14 cellular contexts compared by ENCODE assay signal in the genomic region with DNA sequence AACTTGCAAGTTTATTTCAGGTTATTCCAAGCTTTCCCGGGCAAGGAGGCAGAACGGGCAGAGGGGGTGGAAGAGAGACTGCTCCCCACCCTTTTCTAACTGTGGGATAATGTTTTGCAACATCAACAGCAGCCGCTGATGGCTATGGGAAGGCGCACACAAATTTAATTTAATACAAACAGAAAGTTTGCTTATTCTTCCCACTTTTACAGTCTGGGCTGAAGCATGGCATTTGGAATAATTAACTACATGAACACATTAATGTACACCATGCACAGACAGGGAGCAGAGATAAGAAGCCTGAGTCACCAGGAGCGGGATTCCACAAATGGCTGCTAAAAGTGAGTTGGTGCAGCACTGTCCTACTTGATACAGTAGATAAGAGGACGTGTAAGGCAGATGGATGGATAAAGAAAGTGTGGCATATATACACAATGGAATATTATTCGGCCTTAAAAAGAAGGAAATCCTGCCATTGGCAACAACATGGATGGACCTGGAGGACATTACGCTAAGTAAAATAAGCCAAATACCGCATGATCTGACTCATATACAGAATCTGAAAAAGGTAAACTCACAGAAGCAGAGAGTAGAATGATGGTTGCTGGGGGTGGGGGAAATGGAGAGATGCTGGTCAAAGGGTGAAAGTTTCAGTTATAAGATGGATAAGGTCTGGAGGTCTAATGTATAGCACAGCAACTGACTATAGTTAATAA. TPM values are rescaled to one million over a fixed set of nuclear protein-coding genes. Genes with fewer than 3 reads are reported as not detected.
DNase-seq lines count a peak whose midpoint lies in the region; ATAC-seq and TF ChIP-seq lines count a peak whose summit lies in the region.
"Had no signal": no experiment of that assay in that cellular context is flagged by ENCODE, and none has a peak within 500 bp of the region (broad histone marks: within the 10 kb centered on the region; RNA-seq: fewer than 3 reads in every experiment).

No MANE protein-coding gene starts in this region.

- CTCF ChIA-PET in mammary epithelial cell (lab: Charles Lee; ENCODE audit: low non-redundant PET), result no interaction called here

- H3F3A ChIP-seq in Loucy (ENCODE audit: low read depth), result no peaks in the 10 kb centered on the region

- H3K4me3 ChIP-seq in Loucy (ENCODE audit: low read length, poor library complexity, severe bottlenecking) (no peak overlapping the region), mammary epithelial cell (replicated peaks in 1 of 3; ENCODE audit: insufficient read depth in 1 of 3, low read depth in 2 of 3, low read length in 3 of 3) (no peak overlapping the region), muscle layer of colon (ENCODE audit: low read depth in 1 of 2, low read length in 2 of 2) (no peak overlapping the region), thoracic aorta (no peak overlapping the region)

- H3K27ac ChIP-seq in mammary epithelial cell (ENCODE audit: insufficient read depth, low read depth, low read length) (no peak overlapping the region), muscle layer of colon (ENCODE audit: low read depth, low read length) (peak overlapping the region; percentile 72), thoracic aorta (peak overlapping the region; percentile 18 to 44)

- H3K9me3 ChIP-seq in Loucy (ENCODE audit: insufficient read depth, low read depth, low read length) (no peaks in the 10 kb centered on the region), mammary epithelial cell (replicated peaks; ENCODE audit: insufficient read depth, low read length) (no peaks in the 10 kb centered on the region), muscle layer of colon (ENCODE audit: low read length) (no peaks in the 10 kb centered on the region), thoracic aorta (no peaks in the 10 kb centered on the region)

- ATAC-seq in thoracic aorta (ENCODE audit: insufficient number of reproducible peaks, low FRiP score, low read depth), result no peak
- ATAC-seq: WTC11 had no signal

- no TSS peak for BruUV-seq in mammary epithelial cell (replicated peaks; lab: Mats Ljungman, UMichigan)

- H3K4me1 ChIP-seq in Loucy (ENCODE audit: insufficient read depth, low read length, poor library complexity, severe bottlenecking) (peaks cover 29% of the 10 kb centered on the region), mammary epithelial cell (ENCODE audit: insufficient read depth, low read length) (peaks cover 16% of the 10 kb centered on the region), muscle layer of colon (ENCODE audit: insufficient read depth, low read length) (peaks cover 18% of the 10 kb centered on the region), thoracic aorta (ENCODE audit: control insufficient read depth in 1 of 2, low read depth in 2 of 2) (peaks cover 6 to 24% of the 10 kb centered on the region in 2 donors)

- H3K9me2 ChIP-seq in Loucy (replicated peaks; ENCODE audit: low read depth, low read length), result no peaks in the 10 kb centered on the region

- H3K36me3 ChIP-seq in Loucy (ENCODE audit: insufficient read depth, low read length), result no peaks in the 10 kb centered on the region
- no peaks in the 10 kb centered on the region for H3K36me3 ChIP-seq in mammary epithelial cell (ENCODE audit: insufficient read depth, low read length)
- no peaks in the 10 kb centered on the region for H3K36me3 ChIP-seq in muscle layer of colon (ENCODE audit: insufficient read depth, low read length)
- no peaks in the 10 kb centered on the region for H3K36me3 ChIP-seq in thoracic aorta

- peak overlapping the region; percentile 1 for H3K9ac ChIP-seq in Loucy (ENCODE audit: low read depth, low read length, poor library complexity, severe bottlenecking)
- H3K9ac ChIP-seq in mammary epithelial cell (ENCODE audit: insufficient read depth, low read length), result no peak overlapping the region
- H3K9ac ChIP-seq in muscle layer of colon (ENCODE audit: low read length), result no peak overlapping the region

- no peak for TF ChIP-seq CTCF in Loucy (conservative IDR thresholded peaks at IDR 0.05; ENCODE audit: low read length)
- TF ChIP-seq CTCF in mammary epithelial cell (conservative IDR thresholded peaks at IDR 0.05 in 1 of 2, IDR thresholded peaks at IDR 0.05 in 1 of 2; ENCODE audit: extremely low read depth in 1 of 2, insufficient read depth in 1 of 2, low read depth in 1 of 2, low read length in 2 of 2), result no peak
- no peak for TF ChIP-seq CTCF in thoracic aorta (IDR thresholded peaks at IDR 0.05)

- no peak overlapping the region for H2AFZ ChIP-seq in Loucy (ENCODE audit: low read length)
- H2AFZ ChIP-seq in mammary epithelial cell (ENCODE audit: low read depth, low read length), result no peak overlapping the region

- dilution Hi-C loops in mammary epithelial cell (cut with HindIII; ENCODE audit: low sequenced_read_pairs), result no loop called here

- WGBS in mammary epithelial cell (ENCODE audit: low coverage, missing lambda C conversion rate), result 36% methylated on average over 9 of the region's 9 CpGs

- H3K4me2 ChIP-seq in Loucy (ENCODE audit: low read depth, low read length, poor library complexity, severe bottlenecking) (peak overlapping the region; percentile 40), mammary epithelial cell (ENCODE audit: insufficient read depth, low read depth, low read length) (peak overlapping the region; percentile 17)

- intact Hi-C loops in mammary epithelial cell (cut with micrococcal nuclease), result no loop called here

- H4K20me1 ChIP-seq in Loucy (ENCODE audit: insufficient read depth, low read length, poor library complexity, severe bottlenecking), result no peaks in the 10 kb centered on the region
- no peaks in the 10 kb centered on the region for H4K20me1 ChIP-seq in mammary epithelial cell (ENCODE audit: insufficient read depth, low read length)

- no peak for DNase-seq in mammary epithelial cell
- DNase-seq in thoracic aorta (ENCODE audit: low spot score), result no peak
- no peak for DNase-seq in stimulated activated CD8-positive, alpha-beta memory T cell treated with anti-CD3 and anti-CD28 coated beads, Interleukin-4, amount 100 ng/mL, for 48 hours
- DNase-seq in cerebellum (ENCODE audit: low spot score), result no peak
- DNase-seq in dedifferentiated amniotic fluid mesenchymal stem cell (ENCODE audit: extremely low spot score), result no peak
- DNase-seq in dermis blood vessel endothelial cell, result no peak
- DNase-seq: cerebellar nuclear complex; mesendoderm; NCI-H187 treated with DMSO at 0.1 percent for 48 hours; NCI-H774; stimulated activated naive CD4-positive, alpha-beta T cell had no signal

- no peaks in the 10 kb centered on the region for H3K27me3 ChIP-seq in Loucy (ENCODE audit: insufficient read depth, low read length, poor library complexity, severe bottlenecking)
- H3K27me3 ChIP-seq in mammary epithelial cell (ENCODE audit: insufficient read depth, low read length), result no peaks in the 10 kb centered on the region
- no peaks in the 10 kb centered on the region for H3K27me3 ChIP-seq in muscle layer of colon (ENCODE audit: control insufficient read depth in 1 of 2, insufficient read depth in 2 of 2, low read length in 2 of 2)
- no peaks in the 10 kb centered on the region for H3K27me3 ChIP-seq in thoracic aorta (replicated peaks; ENCODE audit: insufficient read depth)

- no peaks in the 10 kb centered on the region for H3K79me2 ChIP-seq in Loucy (ENCODE audit: insufficient read depth, low read length)
- peaks cover 84% of the 10 kb centered on the region for H3K79me2 ChIP-seq in mammary epithelial cell (ENCODE audit: insufficient read depth, low read length)

- in situ Hi-C loops in mammary epithelial cell (cut with MboI; ENCODE audit: low sequenced_read_pairs in 2 of 2), result no loop called here

RNA-seq across cellular contexts. Expression of gene AFAP1L2, which starts 36.5 kb away (rescaled TPM):
- total RNA-seq in mammary epithelial cell, result 10 to 100 TPM; 25.8 to 63.9 TPM
- 40.4 TPM for polyA plus RNA-seq in mammary epithelial cell
- polyA minus RNA-seq in mammary epithelial cell, result 42.5 TPM
- total RNA-seq in thoracic aorta, result 10 to 100 TPM in 1 of 2 donors, 1 to 10 TPM in 1; 7.7 to 13.3 TPM
- 9.8 TPM for total RNA-seq in cerebellum
- total RNA-seq in dermis blood vessel endothelial cell, result 7.6 and 27.7 TPM in 2 replicates
